ENCODE assay signal across 12 cellular contexts in the genomic region with DNA sequence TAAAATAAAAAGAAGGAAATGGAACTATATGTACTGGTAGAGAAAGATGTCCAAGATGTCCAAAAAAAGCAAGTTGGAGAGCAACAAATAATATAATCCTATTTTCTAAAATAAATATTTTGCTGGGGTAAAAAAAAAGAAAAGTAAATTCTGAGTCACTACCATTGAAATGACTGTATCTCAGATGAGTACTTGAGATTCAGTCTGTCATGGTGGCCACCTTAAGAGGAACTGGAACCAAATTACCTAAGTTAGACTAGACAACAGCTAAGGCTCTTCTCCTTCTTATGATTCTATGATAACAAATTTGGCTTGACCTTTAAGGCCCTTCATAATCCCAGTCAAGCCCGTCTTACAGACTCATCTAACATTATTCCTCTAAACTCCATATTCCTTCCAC.
A peak's percentile ranks its signal among the peaks of the same experiment; 100 is the strongest.
DNase-seq lines count a peak whose midpoint lies in the region; ATAC-seq, FAIRE-seq and TF ChIP-seq lines count a peak whose summit lies in the region.
"Had no signal": no experiment of that assay in that cellular context is flagged by ENCODE, and none has a peak within 500 bp of the region (broad histone marks: within the 10 kb centered on the region; RNA-seq: fewer than 3 reads in every experiment).

No MANE protein-coding gene starts in this region.

- no peaks in the 10 kb centered on the region for H3K36me3 ChIP-seq in pancreas
- H3K36me3 ChIP-seq: ascending aorta had no signal

- H3K9me3 Mint-ChIP-seq in activated T-helper 17 cell treated with anti-CD3 and anti-CD28 coated beads, Interleukin-2, amount 50 U/mL, for 72 hours, result no peaks in the 10 kb centered on the region
- no peaks in the 10 kb centered on the region for H3K9me3 Mint-ChIP-seq in osteocyte (ENCODE audit: unreplicated experiment)
- H3K9me3 Mint-ChIP-seq in activated T-cell treated with anti-CD3 and anti-CD28 coated beads, Interleukin-2, amount 50 U/mL, for 24 hours, result no peaks in the 10 kb centered on the region
- H3K9me3 Mint-ChIP-seq: H9 had no signal

- no peaks in the 10 kb centered on the region for H3K9me3 ChIP-seq in pancreas
- H3K9me3 ChIP-seq: ascending aorta had no signal

- H3K27me3 ChIP-seq in pancreas, result no peaks in the 10 kb centered on the region
- H3K27me3 ChIP-seq: ascending aorta had no signal

- H3K36me3 Mint-ChIP-seq in activated T-helper 17 cell treated with anti-CD3 and anti-CD28 coated beads, Interleukin-2, amount 50 U/mL, for 72 hours (ENCODE audit: low read depth), result no peaks in the 10 kb centered on the region
- H3K36me3 Mint-ChIP-seq in osteocyte (ENCODE audit: unreplicated experiment), result no peaks in the 10 kb centered on the region
- H3K36me3 Mint-ChIP-seq in activated T-cell treated with anti-CD3 and anti-CD28 coated beads, Interleukin-2, amount 50 U/mL, for 24 hours (ENCODE audit: low read depth), result no peaks in the 10 kb centered on the region

- H3K27me3 Mint-ChIP-seq in activated T-helper 17 cell treated with anti-CD3 and anti-CD28 coated beads, Interleukin-2, amount 50 U/mL, for 72 hours, result peaks cover 16% of the 10 kb centered on the region
- H3K27me3 Mint-ChIP-seq in osteocyte (ENCODE audit: unreplicated experiment), result peaks cover 28% of the 10 kb centered on the region
- H3K27me3 Mint-ChIP-seq in activated T-cell treated with anti-CD3 and anti-CD28 coated beads, Interleukin-2, amount 50 U/mL, for 24 hours, result peaks cover 30% of the 10 kb centered on the region

- H3K27ac ChIP-seq in pancreas, result no peak overlapping the region
- H3K27ac ChIP-seq: ascending aorta had no signal

- no peaks in the 10 kb centered on the region for H3K4me1 Mint-ChIP-seq in activated T-helper 17 cell treated with anti-CD3 and anti-CD28 coated beads, Interleukin-2, amount 50 U/mL, for 72 hours
- H3K4me1 Mint-ChIP-seq in osteocyte (ENCODE audit: unreplicated experiment), result peaks cover 41% of the 10 kb centered on the region
- H3K4me1 Mint-ChIP-seq in activated T-cell treated with anti-CD3 and anti-CD28 coated beads, Interleukin-2, amount 50 U/mL, for 24 hours (ENCODE audit: low read depth), result peaks cover 8% of the 10 kb centered on the region

- ATAC-seq in GM18867 (IDR thresholded peaks at IDR 0.05; ENCODE audit: unreplicated experiment), result peak; percentile 96
- ATAC-seq in GM21529 (IDR thresholded peaks at IDR 0.05; ENCODE audit: unreplicated experiment), result peak; percentile 90
- ATAC-seq in HG03139 (IDR thresholded peaks at IDR 0.05; ENCODE audit: unreplicated experiment), result peak; percentile 68
- ATAC-seq in activated T-helper 17 cell treated with anti-CD3 and anti-CD28 coated beads, Interleukin-2, amount 50 U/mL, for 72 hours (replicated peaks), result peak; percentile 73
- no peak for ATAC-seq in pancreas

- intact Hi-C loops in pancreas (cut with DNase I), result no loop called here

- 90 to 100% methylated on average over 1 of the region's 1 CpG for WGBS in pancreas, 2 donors

- H3K4me1 ChIP-seq in pancreas, result no peaks in the 10 kb centered on the region
- H3K4me1 ChIP-seq: ascending aorta had no signal

- H3K4me3 Mint-ChIP-seq in activated T-helper 17 cell treated with anti-CD3 and anti-CD28 coated beads, Interleukin-2, amount 50 U/mL, for 72 hours, result no peak overlapping the region
- H3K4me3 Mint-ChIP-seq in osteocyte (ENCODE audit: unreplicated experiment), result no peak overlapping the region
- H3K4me3 Mint-ChIP-seq in activated T-cell treated with anti-CD3 and anti-CD28 coated beads, Interleukin-2, amount 50 U/mL, for 24 hours, result no peak overlapping the region
- H3K4me3 Mint-ChIP-seq: H9 had no signal

- TF ChIP-seq CTCF in pancreas (IDR thresholded peaks at IDR 0.05) (no peak), osteocyte (IDR thresholded peaks at IDR 0.05) (no peak)

- H3K27ac Mint-ChIP-seq in activated T-helper 17 cell treated with anti-CD3 and anti-CD28 coated beads, Interleukin-2, amount 50 U/mL, for 72 hours, result no peak overlapping the region
- H3K27ac Mint-ChIP-seq in osteocyte (ENCODE audit: unreplicated experiment), result no peak overlapping the region
- H3K27ac Mint-ChIP-seq in activated T-cell treated with anti-CD3 and anti-CD28 coated beads, Interleukin-2, amount 50 U/mL, for 24 hours, result no peak overlapping the region
- H3K27ac Mint-ChIP-seq: H9 had no signal

- H3K4me3 ChIP-seq in pancreas, result no peak overlapping the region
- H3K4me3 ChIP-seq: ascending aorta had no signal

- DNase-seq in NCI-H446 (lab: John Stamatoyannopoulos, UW) (no peak), pancreas (no peak), osteocyte (ENCODE audit: extremely low spot score, unreplicated experiment) (no peak)
- DNase-seq in activated T-cell treated with anti-CD3 and anti-CD28 coated beads, Interleukin-2, amount 50 U/mL, for 24 hours, result no peak
- DNase-seq: activated CD4-positive, alpha-beta T cell treated with anti-CD3 and anti-CD28 coated beads, Interleukin-2, amount 50 U/mL, for 4 hours; H9; NCI-H1048 had no signal

- no peak for FAIRE-seq in pancreas (lab: Jason Lieb, UNC)

Comparison
In these comparisons a context has a peak if more than half of its experiments do, and no peak if none do; other contexts are left out.
1. ATAC-seq: peak in GM18867 (single experiment), GM21529 (single experiment), HG03139 (single experiment) and activated T-helper 17 cell treated with anti-CD3 and anti-CD28 coated beads, Interleukin-2, amount 50 U/mL, for 72 hours (single experiment); none in pancreas (0 of 4).